11 cellular contexts compared by ENCODE assay signal in the genomic region with DNA sequence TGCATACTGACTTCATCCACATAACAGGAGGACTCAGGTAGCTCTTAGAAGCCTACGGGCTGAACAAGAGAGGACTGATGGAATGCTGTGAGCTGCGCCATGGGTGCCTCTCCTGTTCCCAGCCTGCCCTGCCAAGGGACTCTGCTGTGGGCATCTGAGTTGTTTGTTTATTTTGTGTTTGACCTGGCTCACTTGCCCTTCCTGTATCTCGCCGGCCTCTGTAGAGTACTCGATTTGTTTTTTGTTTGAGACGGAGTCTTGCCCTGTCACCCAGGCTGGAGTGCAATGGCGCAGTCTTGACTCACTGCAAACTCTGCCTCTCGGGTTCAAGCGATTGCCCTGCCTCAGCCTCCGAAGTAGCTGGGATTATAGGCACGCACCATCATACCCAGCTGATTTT. TPM values are rescaled to one million over a fixed set of nuclear protein-coding genes. Genes with fewer than 3 reads are reported as not detected.
DNase-seq lines count a peak whose midpoint lies in the region; ATAC-seq and TF ChIP-seq lines count a peak whose summit lies in the region.
"Had no signal": no experiment of that assay in that cellular context is flagged by ENCODE, and none has a peak within 500 bp of the region (broad histone marks: within the 10 kb centered on the region; RNA-seq: fewer than 3 reads in every experiment).

No MANE protein-coding gene starts in this region.

- peaks cover 19% of the 10 kb centered on the region for H3K4me1 ChIP-seq in suprapubic skin

- no peaks in the 10 kb centered on the region for H3K27me3 ChIP-seq in suprapubic skin
- H3K27me3 ChIP-seq: tibial artery had no signal

- peaks cover 18% of the 10 kb centered on the region for H3K36me3 Mint-ChIP-seq in activated naive CD8-positive, alpha-beta T cell treated with anti-CD3 and anti-CD28 coated beads, Interleukin-2, amount 10 ng/mL, durations not matched to agents 7 days and 5 days
- no peaks in the 10 kb centered on the region for H3K36me3 Mint-ChIP-seq in activated naive CD8-positive, alpha-beta T cell treated with anti-CD3 and anti-CD28 coated beads, Interleukin-2, amount 50 U/mL, for 24 hours (ENCODE audit: low read depth)
- H3K36me3 Mint-ChIP-seq in activated T-helper 1 cell treated with anti-CD3 and anti-CD28 coated beads, Interleukin-12 subunit alpha, Interleukin-12 subunit beta, Interleukin-2, Interleukin-4 antibody, amounts not matched to agents 30 ng/mL and 10 ng/mL and 1 ng/mL, durations not matched to agents 14 hours and 24 hours and 36 hours (ENCODE audit: low read depth): peaks cover 16% of the 10 kb centered on the region
- H3K36me3 Mint-ChIP-seq in memory B cell: peaks cover 1% of the 10 kb centered on the region

- TF ChIP-seq POLR2A in suprapubic skin (IDR thresholded peaks at IDR 0.05): no peak

- peaks cover 14% of the 10 kb centered on the region for H3K27me3 Mint-ChIP-seq in activated naive CD8-positive, alpha-beta T cell treated with anti-CD3 and anti-CD28 coated beads, Interleukin-2, amount 10 ng/mL, durations not matched to agents 7 days and 5 days
- peaks cover 9% of the 10 kb centered on the region for H3K27me3 Mint-ChIP-seq in activated naive CD8-positive, alpha-beta T cell treated with anti-CD3 and anti-CD28 coated beads, Interleukin-2, amount 50 U/mL, for 24 hours
- peaks cover 11% of the 10 kb centered on the region for H3K27me3 Mint-ChIP-seq in activated T-helper 1 cell treated with anti-CD3 and anti-CD28 coated beads, Interleukin-12 subunit alpha, Interleukin-12 subunit beta, Interleukin-2, Interleukin-4 antibody, amounts not matched to agents 30 ng/mL and 10 ng/mL and 1 ng/mL, durations not matched to agents 14 hours and 24 hours and 36 hours (ENCODE audit: insufficient read depth)
- no peaks in the 10 kb centered on the region for H3K27me3 Mint-ChIP-seq in memory B cell

- no peak for TF ChIP-seq CTCF in suprapubic skin (IDR thresholded peaks at IDR 0.05)

- H3K27ac Mint-ChIP-seq in activated naive CD8-positive, alpha-beta T cell treated with anti-CD3 and anti-CD28 coated beads, Interleukin-2, amount 10 ng/mL, durations not matched to agents 7 days and 5 days: no peak overlapping the region
- no peak overlapping the region for H3K27ac Mint-ChIP-seq in activated naive CD8-positive, alpha-beta T cell treated with anti-CD3 and anti-CD28 coated beads, Interleukin-2, amount 50 U/mL, for 24 hours
- peak overlapping the region; percentile 30 for H3K27ac Mint-ChIP-seq in activated T-helper 1 cell treated with anti-CD3 and anti-CD28 coated beads, Interleukin-12 subunit alpha, Interleukin-12 subunit beta, Interleukin-2, Interleukin-4 antibody, amounts not matched to agents 30 ng/mL and 10 ng/mL and 1 ng/mL, durations not matched to agents 14 hours and 24 hours and 36 hours
- no peak overlapping the region for H3K27ac Mint-ChIP-seq in memory B cell

- H3K4me3 Mint-ChIP-seq in activated naive CD8-positive, alpha-beta T cell treated with anti-CD3 and anti-CD28 coated beads, Interleukin-2, amount 10 ng/mL, durations not matched to agents 7 days and 5 days: peak overlapping the region; percentile 62
- H3K4me3 Mint-ChIP-seq in activated naive CD8-positive, alpha-beta T cell treated with anti-CD3 and anti-CD28 coated beads, Interleukin-2, amount 50 U/mL, for 24 hours: no peak overlapping the region
- peak overlapping the region; percentile 93 for H3K4me3 Mint-ChIP-seq in activated T-helper 1 cell treated with anti-CD3 and anti-CD28 coated beads, Interleukin-12 subunit alpha, Interleukin-12 subunit beta, Interleukin-2, Interleukin-4 antibody, amounts not matched to agents 30 ng/mL and 10 ng/mL and 1 ng/mL, durations not matched to agents 14 hours and 24 hours and 36 hours
- H3K4me3 Mint-ChIP-seq in memory B cell: peak overlapping the region; percentile 65

- H3K27ac ChIP-seq in suprapubic skin: no peak overlapping the region

- WGBS in suprapubic skin: 95% methylated on average over 9 of the region's 11 CpGs

- intact Hi-C loops in activated T-helper 1 cell treated with anti-CD3 and anti-CD28 coated beads, Interleukin-12 subunit alpha, Interleukin-12 subunit beta, Interleukin-2, Interleukin-4 antibody, amounts not matched to agents 30 ng/mL and 10 ng/mL and 1 ng/mL, durations not matched to agents 14 hours and 24 hours and 36 hours (cut with micrococcal nuclease): loop anchor here (5.0 kb wide), 1 partner anchor 117 kb away; the partner anchor contains the start of gene PPARA

- H3K4me1 Mint-ChIP-seq in activated naive CD8-positive, alpha-beta T cell treated with anti-CD3 and anti-CD28 coated beads, Interleukin-2, amount 10 ng/mL, durations not matched to agents 7 days and 5 days: peaks cover 17% of the 10 kb centered on the region
- H3K4me1 Mint-ChIP-seq in activated naive CD8-positive, alpha-beta T cell treated with anti-CD3 and anti-CD28 coated beads, Interleukin-2, amount 50 U/mL, for 24 hours: peaks cover 12% of the 10 kb centered on the region
- peaks cover 18% of the 10 kb centered on the region for H3K4me1 Mint-ChIP-seq in activated T-helper 1 cell treated with anti-CD3 and anti-CD28 coated beads, Interleukin-12 subunit alpha, Interleukin-12 subunit beta, Interleukin-2, Interleukin-4 antibody, amounts not matched to agents 30 ng/mL and 10 ng/mL and 1 ng/mL, durations not matched to agents 14 hours and 24 hours and 36 hours (ENCODE audit: low read depth)
- H3K4me1 Mint-ChIP-seq in memory B cell: peaks cover 10% of the 10 kb centered on the region

- peaks cover 23% of the 10 kb centered on the region for H3K36me3 ChIP-seq in suprapubic skin

- H3K4me3 ChIP-seq in suprapubic skin: no peak overlapping the region
- H3K4me3 ChIP-seq: tibial artery had no signal

- H3K9me3 ChIP-seq in suprapubic skin: no peaks in the 10 kb centered on the region
- H3K9me3 ChIP-seq: tibial artery had no signal

- POLR2A ChIA-PET in activated naive CD8-positive, alpha-beta T cell treated with anti-CD3 and anti-CD28 coated beads, Interleukin-2, amount 10 ng/mL, durations not matched to agents 7 days and 5 days (lab: Charles Lee): interaction anchor here (1.2 to 2.7 kb wide), 4 partner anchors 18 to 35 kb away, joined by 4 to 11 read pairs (median 6); partner anchors contain the start of genes CDPF1 and GTSE1

- no peak for TF ChIP-seq EP300 in suprapubic skin (IDR thresholded peaks at IDR 0.05)

- DNase-seq in activated naive CD8-positive, alpha-beta T cell treated with anti-CD3 and anti-CD28 coated beads, Interleukin-2, amount 10 ng/mL, durations not matched to agents 7 days and 5 days: no peak
- DNase-seq in activated naive CD8-positive, alpha-beta T cell treated with anti-CD3 and anti-CD28 coated beads, Interleukin-2, amount 50 U/mL, for 24 hours: no peak
- DNase-seq in activated T-helper 1 cell treated with anti-CD3 and anti-CD28 coated beads, Interleukin-12 subunit alpha, Interleukin-12 subunit beta, Interleukin-2, Interleukin-4 antibody, amounts not matched to agents 30 ng/mL and 10 ng/mL and 1 ng/mL, durations not matched to agents 14 hours and 24 hours and 36 hours (ENCODE audit: low spot score): no peak
- DNase-seq in memory B cell (ENCODE audit: low spot score in 2 of 2): no peak
- DNase-seq in suprapubic skin (ENCODE audit: low spot score in 2 of 2): peak; percentile 31 to 58
- no peak for DNase-seq in HT-29 (ENCODE audit: low spot score)
- DNase-seq: activated effector memory CD4-positive, alpha-beta T cell treated with Interleukin-2 at 50 U/mL for 16 hours; NCI-H2171 treated with DMSO at 0.1 percent for 48 hours had no signal

- H3K9me3 Mint-ChIP-seq in activated naive CD8-positive, alpha-beta T cell treated with anti-CD3 and anti-CD28 coated beads, Interleukin-2, amount 10 ng/mL, durations not matched to agents 7 days and 5 days: peaks cover 6% of the 10 kb centered on the region
- peaks cover 9% of the 10 kb centered on the region for H3K9me3 Mint-ChIP-seq in activated naive CD8-positive, alpha-beta T cell treated with anti-CD3 and anti-CD28 coated beads, Interleukin-2, amount 50 U/mL, for 24 hours
- peaks cover under 1% of the 10 kb centered on the region for H3K9me3 Mint-ChIP-seq in activated T-helper 1 cell treated with anti-CD3 and anti-CD28 coated beads, Interleukin-12 subunit alpha, Interleukin-12 subunit beta, Interleukin-2, Interleukin-4 antibody, amounts not matched to agents 30 ng/mL and 10 ng/mL and 1 ng/mL, durations not matched to agents 14 hours and 24 hours and 36 hours
- no peaks in the 10 kb centered on the region for H3K9me3 Mint-ChIP-seq in memory B cell

- no peak for ATAC-seq in activated naive CD8-positive, alpha-beta T cell treated with anti-CD3 and anti-CD28 coated beads, Interleukin-2, amount 10 ng/mL, durations not matched to agents 7 days and 5 days (ENCODE audit: low read depth)
- no peak for ATAC-seq in activated naive CD8-positive, alpha-beta T cell treated with anti-CD3 and anti-CD28 coated beads, Interleukin-2, amount 50 U/mL, for 24 hours
- ATAC-seq in memory B cell (ENCODE audit: low read depth): no peak
- ATAC-seq in HG03139 (IDR thresholded peaks at IDR 0.05; ENCODE audit: unreplicated experiment): no peak
- ATAC-seq in HG02588 (IDR thresholded peaks at IDR 0.05; ENCODE audit: unreplicated experiment): no peak

RNA-seq across cellular contexts. Expression of gene TTC38, which starts 1.8 kb away (rescaled TPM):
- 10 to 100 TPM; 24.3 to 25.0 TPM for total RNA-seq in activated naive CD8-positive, alpha-beta T cell treated with anti-CD3 and anti-CD28 coated beads, Interleukin-2, amount 10 ng/mL, durations not matched to agents 7 days and 5 days
- 23.0 and 30.2 TPM in 2 replicates for total RNA-seq in activated T-helper 1 cell treated with anti-CD3 and anti-CD28 coated beads, Interleukin-12 subunit alpha, Interleukin-12 subunit beta, Interleukin-2, Interleukin-4 antibody, amounts not matched to agents 30 ng/mL and 10 ng/mL and 1 ng/mL, durations not matched to agents 14 hours and 24 hours and 36 hours
- total RNA-seq in suprapubic skin: 10 to 100 TPM; 18.6 to 42.6 (median 35.4) TPM
- total RNA-seq in HT-29 (2014; rRNA removed; shearing (Covaris generic)): 37.0 and 43.6 TPM in 2 replicates

RNA-seq across cellular contexts. Expression of gene PKDREJ, which starts 6.4 kb away (rescaled TPM):
- not detected for total RNA-seq in activated naive CD8-positive, alpha-beta T cell treated with anti-CD3 and anti-CD28 coated beads, Interleukin-2, amount 10 ng/mL, durations not matched to agents 7 days and 5 days
- 0.03 TPM in 1 of 2 replicates, not detected in the other for total RNA-seq in activated T-helper 1 cell treated with anti-CD3 and anti-CD28 coated beads, Interleukin-12 subunit alpha, Interleukin-12 subunit beta, Interleukin-2, Interleukin-4 antibody, amounts not matched to agents 30 ng/mL and 10 ng/mL and 1 ng/mL, durations not matched to agents 14 hours and 24 hours and 36 hours
- under 1 TPM in 3 of 4 donors, not detected in 1; 0.11 to 0.34 (median 0.34) TPM for total RNA-seq in suprapubic skin
- not detected in 2 replicates for total RNA-seq in HT-29 (2014; rRNA removed; shearing (Covaris generic))

RNA-seq across cellular contexts. Expression of gene CDPF1, which starts 19.5 kb away (rescaled TPM):
- 10 to 100 TPM; 11.2 to 13.6 TPM for total RNA-seq in activated naive CD8-positive, alpha-beta T cell treated with anti-CD3 and anti-CD28 coated beads, Interleukin-2, amount 10 ng/mL, durations not matched to agents 7 days and 5 days
- total RNA-seq in activated T-helper 1 cell treated with anti-CD3 and anti-CD28 coated beads, Interleukin-12 subunit alpha, Interleukin-12 subunit beta, Interleukin-2, Interleukin-4 antibody, amounts not matched to agents 30 ng/mL and 10 ng/mL and 1 ng/mL, durations not matched to agents 14 hours and 24 hours and 36 hours: 9.5 and 14.2 TPM in 2 replicates
- total RNA-seq in suprapubic skin: 10 to 100 TPM in 2 of 4 donors, 1 to 10 TPM in 2; 3.9 to 13.4 (median 9.5) TPM
- total RNA-seq in HT-29 (2014; rRNA removed; shearing (Covaris generic)): 9.5 and 19.5 TPM in 2 replicates

RNA-seq across cellular contexts. Expression of gene GTSE1, which starts 27.1 kb away (rescaled TPM):
- 10 to 100 TPM; 64.9 to 73.8 TPM for total RNA-seq in activated naive CD8-positive, alpha-beta T cell treated with anti-CD3 and anti-CD28 coated beads, Interleukin-2, amount 10 ng/mL, durations not matched to agents 7 days and 5 days
- total RNA-seq in activated T-helper 1 cell treated with anti-CD3 and anti-CD28 coated beads, Interleukin-12 subunit alpha, Interleukin-12 subunit beta, Interleukin-2, Interleukin-4 antibody, amounts not matched to agents 30 ng/mL and 10 ng/mL and 1 ng/mL, durations not matched to agents 14 hours and 24 hours and 36 hours: 39.0 and 39.9 TPM in 2 replicates
- total RNA-seq in suprapubic skin: 1 to 10 TPM in 3 of 4 donors, under 1 TPM in 1; 0.76 to 2.2 (median 1.8) TPM
- total RNA-seq in HT-29 (2014; rRNA removed; shearing (Covaris generic)): 22.0 and 23.5 TPM in 2 replicates

Comparison
In these comparisons a context has a peak if more than half of its experiments do, and no peak if none do; other contexts are left out.
1. DNase-seq: peak in suprapubic skin (2 of 2); none in activated naive CD8-positive, alpha-beta T cell treated with anti-CD3 and anti-CD28 coated beads, Interleukin-2, amount 10 ng/mL, durations not matched to agents 7 days and 5 days (single experiment), activated naive CD8-positive, alpha-beta T cell treated with anti-CD3 and anti-CD28 coated beads, Interleukin-2, amount 50 U/mL, for 24 hours (single experiment), activated T-helper 1 cell treated with anti-CD3 and anti-CD28 coated beads, Interleukin-12 subunit alpha, Interleukin-12 subunit beta, Interleukin-2, Interleukin-4 antibody, amounts not matched to agents 30 ng/mL and 10 ng/mL and 1 ng/mL, durations not matched to agents 14 hours and 24 hours and 36 hours (single experiment), memory B cell (0 of 2) and HT-29 (single experiment).